8 cellular contexts compared by ENCODE assay signal in the genomic region with DNA sequence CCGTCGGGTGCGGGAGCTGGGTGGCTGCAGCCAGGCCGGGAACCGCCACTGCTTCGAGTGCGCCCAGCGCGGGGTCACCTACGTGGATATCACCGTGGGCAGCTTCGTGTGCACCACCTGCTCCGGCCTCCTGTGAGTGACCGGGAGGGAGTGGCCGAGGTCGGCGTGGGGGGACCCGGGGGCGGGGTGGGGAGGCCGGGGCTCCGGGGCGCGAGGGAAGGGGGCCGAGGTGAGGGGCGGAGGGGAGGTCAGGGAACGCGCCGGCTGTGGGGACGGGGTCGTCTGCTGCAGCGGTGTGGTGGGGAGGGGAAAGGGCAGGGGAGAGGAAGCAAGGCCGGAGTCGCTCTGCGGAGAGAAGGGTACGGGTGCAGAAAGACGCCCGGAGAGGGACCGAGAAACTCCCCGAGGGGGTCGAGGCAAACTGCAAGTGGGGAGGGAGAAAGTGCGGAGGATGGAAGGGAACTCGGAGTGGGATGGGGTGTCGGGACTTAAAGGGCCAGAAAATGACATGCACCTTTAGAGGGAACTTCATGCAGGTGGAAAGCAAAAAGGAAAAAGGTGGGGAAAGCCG. TPM values are rescaled to one million over a fixed set of nuclear protein-coding genes. Genes with fewer than 3 reads are reported as not detected.
DNase-seq lines count a peak whose midpoint lies in the region; ATAC-seq and TF ChIP-seq lines count a peak whose summit lies in the region.

No MANE protein-coding gene starts in this region.

- no peaks in the 10 kb centered on the region for H3K36me3 ChIP-seq in Loucy (ENCODE audit: insufficient read depth, low read length)

- peak overlapping the region; percentile 76 for H3K9ac ChIP-seq in Loucy (ENCODE audit: low read depth, low read length, poor library complexity, severe bottlenecking)

- peaks cover 16% of the 10 kb centered on the region for H3K79me2 ChIP-seq in Loucy (ENCODE audit: insufficient read depth, low read length)

- ATAC-seq in natural killer cell treated with Interleukin-12 subunit alpha and Interleukin-12 subunit beta and Interleukin-15 and Interleukin-18, amount 100 ng/mL, for 72 hours: no peak
- ATAC-seq in HG02642 (IDR thresholded peaks at IDR 0.05; ENCODE audit: poor library complexity, unreplicated experiment): no peak

- H3K27ac Mint-ChIP-seq in dendritic cell treated with granulocyte-macrophage colony-stimulating factor and Interleukin-4, amounts not matched to agents 40 ng/mL and 50 ng/mL, for 4 days: peak overlapping the region; percentile 82
- H3K27ac Mint-ChIP-seq in natural killer cell treated with Interleukin-12 subunit alpha and Interleukin-12 subunit beta and Interleukin-15 and Interleukin-18, amount 100 ng/mL, for 72 hours: peak overlapping the region; percentile 85 to 93

- no peaks in the 10 kb centered on the region for H4K20me1 ChIP-seq in Loucy (ENCODE audit: insufficient read depth, low read length, poor library complexity, severe bottlenecking)

- H2AFZ ChIP-seq in Loucy (ENCODE audit: low read length): peak overlapping the region; percentile 95

- DNase-seq in natural killer cell treated with Interleukin-12 subunit alpha and Interleukin-12 subunit beta and Interleukin-15 and Interleukin-18, amount 100 ng/mL, for 72 hours (ENCODE audit: low spot score): no peak
- no peak for DNase-seq in Ammon's horn (ENCODE audit: low spot score)
- DNase-seq in AG08396 (ENCODE audit: low spot score): no peak
- no peak for DNase-seq in effector CD4-positive, alpha-beta T cell

- peaks cover 32% of the 10 kb centered on the region for H3K4me1 ChIP-seq in Loucy (ENCODE audit: insufficient read depth, low read length, poor library complexity, severe bottlenecking)

- no peaks in the 10 kb centered on the region for H3K27me3 Mint-ChIP-seq in dendritic cell treated with granulocyte-macrophage colony-stimulating factor and Interleukin-4, amounts not matched to agents 40 ng/mL and 50 ng/mL, for 4 days
- H3K27me3 Mint-ChIP-seq in natural killer cell treated with Interleukin-12 subunit alpha and Interleukin-12 subunit beta and Interleukin-15 and Interleukin-18, amount 100 ng/mL, for 72 hours: no peaks in the 10 kb centered on the region

- no peaks in the 10 kb centered on the region for H3K27me3 ChIP-seq in Loucy (ENCODE audit: insufficient read depth, low read length, poor library complexity, severe bottlenecking)

- peak overlapping the region; percentile 95 for H3K4me3 Mint-ChIP-seq in dendritic cell treated with granulocyte-macrophage colony-stimulating factor and Interleukin-4, amounts not matched to agents 40 ng/mL and 50 ng/mL, for 4 days
- H3K4me3 Mint-ChIP-seq in natural killer cell treated with Interleukin-12 subunit alpha and Interleukin-12 subunit beta and Interleukin-15 and Interleukin-18, amount 100 ng/mL, for 72 hours: peak overlapping the region; percentile 88

- no peaks in the 10 kb centered on the region for H3K9me3 ChIP-seq in Loucy (ENCODE audit: insufficient read depth, low read depth, low read length)

- H3K4me3 ChIP-seq in Loucy (ENCODE audit: low read length, poor library complexity, severe bottlenecking): peak overlapping the region; percentile 85

- intact Hi-C loops in dendritic cell treated with granulocyte-macrophage colony-stimulating factor and Interleukin-4, amounts not matched to agents 40 ng/mL and 50 ng/mL, for 4 days (cut with micrococcal nuclease): loop anchor here (5.0 kb wide), 1 partner anchor 62 kb away; a partner anchor contains a TSS

- 0 out of 2 replicates have a peak, but pooled peaks cover 3% of the 10 kb centered on the region for H3F3A ChIP-seq in Loucy (ENCODE audit: low read depth)

- peaks cover 57% of the 10 kb centered on the region for H3K4me1 Mint-ChIP-seq in dendritic cell treated with granulocyte-macrophage colony-stimulating factor and Interleukin-4, amounts not matched to agents 40 ng/mL and 50 ng/mL, for 4 days (ENCODE audit: low read depth)
- H3K4me1 Mint-ChIP-seq in natural killer cell treated with Interleukin-12 subunit alpha and Interleukin-12 subunit beta and Interleukin-15 and Interleukin-18, amount 100 ng/mL, for 72 hours (ENCODE audit: low read depth in 2 of 2): peaks cover 46 to 53% of the 10 kb centered on the region in 2 donors

- peak overlapping the region; percentile 96 for H3K4me2 ChIP-seq in Loucy (ENCODE audit: low read depth, low read length, poor library complexity, severe bottlenecking)

- no peaks in the 10 kb centered on the region for H3K9me2 ChIP-seq in Loucy (replicated peaks; ENCODE audit: low read depth, low read length)

- TF ChIP-seq CTCF in C4-2B (conservative IDR thresholded peaks at IDR 0.05) (no peak), Loucy (conservative IDR thresholded peaks at IDR 0.05; ENCODE audit: low read length) (no peak)

- H3K9me3 Mint-ChIP-seq in dendritic cell treated with granulocyte-macrophage colony-stimulating factor and Interleukin-4, amounts not matched to agents 40 ng/mL and 50 ng/mL, for 4 days: no peaks in the 10 kb centered on the region
- no peaks in the 10 kb centered on the region for H3K9me3 Mint-ChIP-seq in natural killer cell treated with Interleukin-12 subunit alpha and Interleukin-12 subunit beta and Interleukin-15 and Interleukin-18, amount 100 ng/mL, for 72 hours

- H3K36me3 Mint-ChIP-seq in dendritic cell treated with granulocyte-macrophage colony-stimulating factor and Interleukin-4, amounts not matched to agents 40 ng/mL and 50 ng/mL, for 4 days (ENCODE audit: low read depth): peaks cover 12% of the 10 kb centered on the region
- peaks cover 5% of the 10 kb centered on the region for H3K36me3 Mint-ChIP-seq in natural killer cell treated with Interleukin-12 subunit alpha and Interleukin-12 subunit beta and Interleukin-15 and Interleukin-18, amount 100 ng/mL, for 72 hours

- H3K27ac ChIP-seq in C4-2B: peak overlapping the region; percentile 82

RNA-seq across cellular contexts. Expression of a gene that starts 0.5 kb away (rescaled TPM):
- 10 to 100 TPM; 45.2 to 49.4 TPM for total RNA-seq in natural killer cell treated with Interleukin-12 subunit alpha and Interleukin-12 subunit beta and Interleukin-15 and Interleukin-18, amount 100 ng/mL, for 72 hours

RNA-seq across cellular contexts. Expression of a gene that starts 34.2 kb away (rescaled TPM):
- 10 to 100 TPM; 10.1 to 25.2 TPM for total RNA-seq in natural killer cell treated with Interleukin-12 subunit alpha and Interleukin-12 subunit beta and Interleukin-15 and Interleukin-18, amount 100 ng/mL, for 72 hours

RNA-seq across cellular contexts. Expression of a gene that starts 46.4 kb away (rescaled TPM):
- total RNA-seq in natural killer cell treated with Interleukin-12 subunit alpha and Interleukin-12 subunit beta and Interleukin-15 and Interleukin-18, amount 100 ng/mL, for 72 hours: 100 to 1,000 TPM; 125 to 150 TPM

RNA-seq across cellular contexts. Expression of a gene that starts 46.6 kb away (rescaled TPM):
- total RNA-seq in natural killer cell treated with Interleukin-12 subunit alpha and Interleukin-12 subunit beta and Interleukin-15 and Interleukin-18, amount 100 ng/mL, for 72 hours: under 1 TPM in 1 of 2 donors, not detected in 1; 0.21 TPM

RNA-seq across cellular contexts. Expression of a gene that starts 55.8 kb away (rescaled TPM):
- total RNA-seq in natural killer cell treated with Interleukin-12 subunit alpha and Interleukin-12 subunit beta and Interleukin-15 and Interleukin-18, amount 100 ng/mL, for 72 hours: not detected
